Comparison of ENCODE assay signal across 13 cellular contexts in the genomic region with DNA sequence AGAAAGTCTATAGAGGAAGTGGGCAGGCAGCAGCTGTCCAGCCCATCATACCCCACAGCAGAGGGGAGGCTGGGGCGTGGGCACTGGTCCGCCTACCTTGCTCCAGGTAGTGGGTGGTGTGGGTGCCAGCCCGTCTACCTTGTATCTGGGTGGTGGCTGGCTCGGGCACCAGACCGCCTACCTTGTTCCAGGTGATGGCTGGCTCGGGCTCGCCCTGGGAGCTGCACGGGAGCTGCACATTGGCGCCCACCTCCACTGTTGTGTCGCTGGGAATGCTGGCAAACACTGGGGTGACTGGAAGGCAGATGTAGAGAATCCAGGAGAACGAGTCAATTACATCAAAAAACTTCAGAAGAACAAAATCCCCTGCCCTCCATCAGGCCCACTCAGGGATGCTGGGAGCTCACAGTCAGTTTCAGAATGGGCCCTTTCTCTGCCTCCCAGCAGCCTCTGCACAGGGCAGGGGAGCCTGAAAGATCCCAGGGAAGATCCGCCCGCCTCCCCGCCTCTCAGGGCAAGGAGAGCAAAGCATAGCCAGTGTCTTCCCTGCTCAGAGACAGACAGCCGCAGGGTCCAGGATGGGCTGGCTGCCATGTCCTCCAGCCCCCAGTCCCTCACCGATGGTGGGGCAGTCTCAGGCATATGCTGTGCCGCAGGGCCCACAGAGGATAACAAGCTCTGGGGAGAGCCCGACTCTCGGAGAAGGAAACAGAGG.
"Had no signal": no experiment of that assay in that cellular context is flagged by ENCODE, and none has a peak within 500 bp of the region (broad histone marks: within the 10 kb centered on the region; RNA-seq: fewer than 3 reads in every experiment).

No MANE protein-coding gene starts in this region.

- ATAC-seq: activated CD4-positive, CD25-positive, alpha-beta regulatory T cell treated with anti-CD3 and anti-CD28 coated beads, Interleukin-2, amount 50 U/mL, for 24 hours; activated T-cell treated with anti-CD3 and anti-CD28 coated beads, Interleukin-2, amount 50 U/mL, for 72 hours; left lung; right lobe of liver; stimulated activated naive B cell treated with anti-CD40 and anti-IgM and Interleukin-4, amounts not matched to agents 10 μg/mL and 1 μg/mL and 100 μg/mL, for 72 hours had no signal

- H3K36me3 Mint-ChIP-seq: stimulated activated naive B cell treated with anti-CD40 and anti-IgM and Interleukin-4, amounts not matched to agents 10 μg/mL and 1 μg/mL and 100 μg/mL, for 72 hours had no signal

- H3K9me3 Mint-ChIP-seq: activated T-cell treated with anti-CD3 and anti-CD28 coated beads, Interleukin-2, amount 50 U/mL, for 72 hours; mesothelial cell of epicardium; stimulated activated naive B cell treated with anti-CD40 and anti-IgM and Interleukin-4, amounts not matched to agents 10 μg/mL and 1 μg/mL and 100 μg/mL, for 72 hours had no signal

- DNase-seq: activated CD4-positive, alpha-beta T cell treated with anti-CD3 and anti-CD28 coated beads, Interleukin-2, amount 50 U/mL, for 4 hours; activated naive CD4-positive, alpha-beta T cell; activated T-cell treated with anti-CD3 and anti-CD28 coated beads, Interleukin-2, amount 50 U/mL, for 72 hours; foreskin melanocyte; stimulated activated CD4-positive, alpha-beta T cell treated with anti-CD3 and anti-CD28 coated beads, Interleukin-2, amount 100 ng/mL, for 24 hours; stimulated activated naive B cell treated with anti-CD40 and anti-IgM and Interleukin-4, amounts not matched to agents 10 μg/mL and 1 μg/mL and 100 μg/mL, for 72 hours; trophoblast cell had no signal

- H3K4me3 Mint-ChIP-seq: activated T-cell treated with anti-CD3 and anti-CD28 coated beads, Interleukin-2, amount 50 U/mL, for 72 hours; mesothelial cell of epicardium; stimulated activated naive B cell treated with anti-CD40 and anti-IgM and Interleukin-4, amounts not matched to agents 10 μg/mL and 1 μg/mL and 100 μg/mL, for 72 hours had no signal

- H3K27me3 ChIP-seq: breast epithelium, left lung, right lobe of liver had no signal

- H3K36me3 ChIP-seq: breast epithelium, right lobe of liver had no signal

- H3K4me1 ChIP-seq: breast epithelium, left lung, prostate gland, right lobe of liver had no signal

- H3K9me3 ChIP-seq: breast epithelium, left lung, prostate gland, right lobe of liver had no signal

- H3K27ac Mint-ChIP-seq: activated T-cell treated with anti-CD3 and anti-CD28 coated beads, Interleukin-2, amount 50 U/mL, for 72 hours; mesothelial cell of epicardium; stimulated activated naive B cell treated with anti-CD40 and anti-IgM and Interleukin-4, amounts not matched to agents 10 μg/mL and 1 μg/mL and 100 μg/mL, for 72 hours had no signal

- H3K27ac ChIP-seq: breast epithelium, left lung, prostate gland, right lobe of liver had no signal

- H3K4me3 ChIP-seq: breast epithelium, left lung, prostate gland, right lobe of liver had no signal
